In the genomic region with DNA sequence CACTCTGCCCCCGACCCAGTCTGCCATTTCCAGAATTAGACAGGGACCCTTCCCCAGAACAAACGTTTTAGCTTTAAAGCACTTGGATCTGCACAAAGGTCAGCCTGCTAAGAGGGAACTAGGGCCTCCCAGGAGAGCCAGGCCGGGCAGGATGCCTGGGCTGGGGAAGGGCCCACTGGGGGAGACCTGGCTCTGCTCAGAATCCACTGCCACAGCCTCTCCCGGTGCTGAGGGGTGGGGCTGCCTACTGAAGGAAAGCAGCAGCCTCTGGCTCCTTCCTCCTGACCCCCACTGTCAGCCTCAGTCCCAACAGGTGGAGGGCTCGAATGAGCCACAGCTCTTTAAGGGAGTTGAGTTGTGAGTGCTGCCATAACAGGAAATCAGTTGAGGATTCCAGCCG, we compare ENCODE assay signal across 22 cellular contexts. TPM values are rescaled to one million over a fixed set of nuclear protein-coding genes. Genes with fewer than 3 reads are reported as not detected.
DNase-seq lines count a peak whose midpoint lies in the region; ATAC-seq, FAIRE-seq and TF ChIP-seq lines count a peak whose summit lies in the region.
"Had no signal": no experiment of that assay in that cellular context is flagged by ENCODE, and none has a peak within 500 bp of the region (broad histone marks: within the 10 kb centered on the region; RNA-seq: fewer than 3 reads in every experiment).

No MANE protein-coding gene starts in this region.

- no peaks in the 10 kb centered on the region for H3K9me3 Mint-ChIP-seq in natural killer cell
- H3K9me3 Mint-ChIP-seq: activated naive CD4-positive, alpha-beta T cell treated with anti-CD3 and anti-CD28 coated beads, Interleukin-2, amount 50 U/mL, for 24 hours; T-helper 2 cell treated with Interferon-gamma antibody and Interleukin-4, amounts not matched to agents 5 μg/mL and 100 μg/mL, for 36 hours had no signal

- intact Hi-C loops in esophagus squamous epithelium (cut with DNase I) = no loop called here
- intact Hi-C loops in natural killer cell (cut with micrococcal nuclease) = loop anchor here (5.0 kb wide), 1 partner anchor 245 kb away; no protein-coding TSS in a partner anchor

- peaks cover 17 to 25% of the 10 kb centered on the region in 2 donors for H3K27me3 Mint-ChIP-seq in natural killer cell (ENCODE audit: low read depth in 2 of 2)

- peaks cover 40% of the 10 kb centered on the region for H3K27me3 ChIP-seq in H7 (ENCODE audit: control insufficient read depth, insufficient read depth, low read length)
- H3K27me3 ChIP-seq in esophagus squamous epithelium = peaks cover 0 to 70% (median 0%) of the 10 kb centered on the region in 4 donors

- H3K36me3 ChIP-seq in H7 (replicated peaks; ENCODE audit: control insufficient read depth, insufficient read depth, low read length) = no peaks in the 10 kb centered on the region; the same call in 1 of the 2 replicates
- H3K36me3 ChIP-seq in esophagus squamous epithelium = no peaks in the 10 kb centered on the region
- H3K36me3 ChIP-seq: upper lobe of left lung had no signal

- no peaks in the 10 kb centered on the region for H3K9me3 ChIP-seq in esophagus squamous epithelium
- H3K9me3 ChIP-seq: upper lobe of left lung had no signal

- H3K4me1 Mint-ChIP-seq in natural killer cell = peaks cover 19 to 24% of the 10 kb centered on the region in 2 donors

- DNase-seq in AG08396 (ENCODE audit: low spot score) (peak; percentile 14), H7 (peak; percentile 47), esophagus squamous epithelium (lab: John Stamatoyannopoulos, UW) (no peak), omental fat pad (ENCODE audit: low spot score) (no peak), urothelium cell line (ENCODE audit: low spot score) (no peak), natural killer cell (no peak)
- DNase-seq: activated CD8-positive, alpha-beta memory T cell treated with anti-CD3 and anti-CD28 coated beads, Interleukin-2, amount 50 U/mL, for 48 hours; effector memory CD4-positive, alpha-beta T cell; foreskin fibroblast; Karpas-422; NCI-H1436; NCI-H2227 treated with DMSO at 0.1 percent for 48 hours; SHP77 treated with DMSO at 0.1 percent for 48 hours; stimulated activated CD4-positive, alpha-beta T cell treated with anti-CD3 and anti-CD28 coated beads, Interleukin-4, amount 100 ng/mL, for 4 hours; upper lobe of left lung had no signal

- H3K27ac Mint-ChIP-seq in natural killer cell = no peak overlapping the region
- H3K27ac Mint-ChIP-seq: activated naive CD4-positive, alpha-beta T cell treated with anti-CD3 and anti-CD28 coated beads, Interleukin-2, amount 50 U/mL, for 24 hours; T-helper 2 cell treated with Interferon-gamma antibody and Interleukin-4, amounts not matched to agents 5 μg/mL and 100 μg/mL, for 36 hours had no signal

- peak; percentile 41 for ATAC-seq in omental fat pad (ENCODE audit: low FRiP score)
- no peak for ATAC-seq in HG02588 (IDR thresholded peaks at IDR 0.05; ENCODE audit: unreplicated experiment)
- no peak for ATAC-seq in natural killer cell
- no peak for ATAC-seq in GM19023 (IDR thresholded peaks at IDR 0.05; ENCODE audit: unreplicated experiment)
- ATAC-seq: sciatic nerve had no signal

- H3K36me3 Mint-ChIP-seq in natural killer cell = no peaks in the 10 kb centered on the region
- H3K36me3 Mint-ChIP-seq: activated naive CD4-positive, alpha-beta T cell treated with anti-CD3 and anti-CD28 coated beads, Interleukin-2, amount 50 U/mL, for 24 hours had no signal

- H3K4me3 Mint-ChIP-seq in natural killer cell = no peak overlapping the region

- 4 to 24% methylated on average over 3 to 4 of the region's 6 CpGs for WGBS in esophagus squamous epithelium, 2 donors

- no peak for TF ChIP-seq CTCF in esophagus squamous epithelium (IDR thresholded peaks at IDR 0.05)
- no peak for TF ChIP-seq CTCF in omental fat pad (IDR thresholded peaks at IDR 0.05)
- TF ChIP-seq CTCF in natural killer cell (IDR thresholded peaks at IDR 0.05) = no peak

- H3K4me1 ChIP-seq in esophagus squamous epithelium = peaks cover 32 to 57% (median 37%) of the 10 kb centered on the region in 3 donors

- FAIRE-seq in urothelium cell line (lab: Jason Lieb, UNC) = no peak
- FAIRE-seq: GM18507 had no signal

- H3K4me3 ChIP-seq in H7 (ENCODE audit: insufficient read depth, low read depth, low read length) = no peak overlapping the region
- H3K4me3 ChIP-seq in esophagus squamous epithelium = no peak overlapping the region
- H3K4me3 ChIP-seq: lung, upper lobe of left lung had no signal

- no peak for TF ChIP-seq POLR2A in esophagus squamous epithelium (IDR thresholded peaks at IDR 0.05)

- H3K27ac ChIP-seq in esophagus squamous epithelium = peak overlapping the region; percentile 52 to 84 (median 67)
- H3K27ac ChIP-seq: upper lobe of left lung had no signal

RNA-seq across cellular contexts. Expression of a gene that starts 1.7 kb away (rescaled TPM):
- total RNA-seq in H7 (2014; rRNA removed; shearing (Covaris generic)) = 12.2 and 21.8 TPM in 2 replicates
- total RNA-seq in esophagus squamous epithelium = 1 to 10 TPM in 3 of 4 donors, under 1 TPM in 1; 0.44 to 3.8 (median 2.3) TPM
- total RNA-seq in omental fat pad = 1 to 10 TPM in 3 of 4 donors, under 1 TPM in 1; 0.65 to 3.3 (median 1.5) TPM
- total RNA-seq in natural killer cell = under 1 TPM in 1 of 3 donors, not detected in 2; 0.05 TPM

RNA-seq across cellular contexts. Expression of a gene that starts 11.2 kb away (rescaled TPM):
- total RNA-seq in H7 (2014; rRNA removed; shearing (Covaris generic)) = 3.8 and 6.6 TPM in 2 replicates
- 10 to 100 TPM in 1 of 4 donors, 1 to 10 TPM in 2, under 1 TPM in 1; 0.83 to 21.7 (median 2.5) TPM for total RNA-seq in esophagus squamous epithelium
- 10 to 100 TPM in 3 of 4 donors, 1 to 10 TPM in 1; 8.9 to 29.2 (median 12.1) TPM for total RNA-seq in omental fat pad
- total RNA-seq in natural killer cell = not detected

RNA-seq across cellular contexts. Expression of a gene that starts 14.7 kb away (rescaled TPM):
- total RNA-seq in H7 (2014; rRNA removed; shearing (Covaris generic)) = 865 and 1,116 TPM in 2 replicates
- total RNA-seq in esophagus squamous epithelium = 100 to 1,000 TPM; 324 to 543 (median 394) TPM
- 100 to 1,000 TPM; 127 to 408 (median 282) TPM for total RNA-seq in omental fat pad
- 100 to 1,000 TPM; 483 to 608 (median 492) TPM for total RNA-seq in natural killer cell

RNA-seq across cellular contexts. Expression of a gene that starts 22.4 kb away (rescaled TPM):
- 52.8 and 60.2 TPM in 2 replicates for total RNA-seq in H7 (2014; rRNA removed; shearing (Covaris generic))
- total RNA-seq in esophagus squamous epithelium (10 to 100 TPM; 40.9 to 80.7 (median 70.5) TPM), omental fat pad (10 to 100 TPM; 49.6 to 91.3 (median 75.9) TPM), natural killer cell (100 to 1,000 TPM; 132 to 146 (median 133) TPM)

RNA-seq across cellular contexts. Expression of a gene that starts 30.5 kb away (rescaled TPM):
- total RNA-seq in H7 (2014; rRNA removed; shearing (Covaris generic)) = 30.8 and 40.8 TPM in 2 replicates
- total RNA-seq in esophagus squamous epithelium (100 to 1,000 TPM; 172 to 411 (median 208) TPM), omental fat pad (1 to 10 TPM; 3.0 to 9.0 (median 7.4) TPM), natural killer cell (1 to 10 TPM in 2 of 3 donors, under 1 TPM in 1; 0.99 to 1.8 (median 1.7) TPM)

Comparison
In these comparisons a context has a peak if more than half of its experiments do, and no peak if none do; other contexts are left out.
1. DNase-seq: peak in AG08396 (single experiment) and H7 (single experiment); none in esophagus squamous epithelium (single experiment), omental fat pad (single experiment), urothelium cell line (single experiment) and natural killer cell (single experiment).